In the genomic region with DNA sequence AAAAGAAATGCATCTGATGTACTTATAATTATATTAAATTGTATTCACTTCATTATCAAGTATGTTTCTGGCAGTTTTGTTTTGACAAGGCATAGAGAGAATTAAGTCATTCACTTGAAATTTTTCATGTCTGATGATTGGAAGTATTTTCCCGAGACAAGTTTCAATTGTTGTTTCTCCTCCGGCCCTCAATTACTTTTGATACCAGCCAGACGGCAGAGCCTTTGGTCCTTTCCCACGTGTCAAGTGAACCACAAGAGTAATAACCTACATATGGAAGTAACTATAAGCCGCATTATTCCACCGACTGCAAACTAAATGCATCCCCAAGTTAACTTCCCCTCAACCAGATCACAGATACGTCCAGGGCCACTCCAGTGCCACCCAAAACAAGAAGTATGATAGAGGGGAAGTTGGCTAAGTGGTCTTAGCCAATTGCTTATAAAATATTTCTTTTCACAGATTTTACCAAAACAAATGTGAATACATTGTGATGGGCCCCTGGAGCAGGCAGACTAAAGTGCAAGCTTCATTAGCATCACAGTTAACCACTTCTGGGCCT, we compare ENCODE assay signal across 16 cellular contexts. TPM values are rescaled to one million over a fixed set of nuclear protein-coding genes. Genes with fewer than 3 reads are reported as not detected.
"Had no signal": no experiment of that assay in that cellular context is flagged by ENCODE, and none has a peak within 500 bp of the region (broad histone marks: within the 10 kb centered on the region; RNA-seq: fewer than 3 reads in every experiment).

No MANE protein-coding gene starts in this region.

- H3K4me3 ChIP-seq: pancreas, skin epidermis had no signal

- ATAC-seq: activated CD8-positive, alpha-beta T cell treated with anti-CD3 and anti-CD28 coated beads for 36 hours; activated naive CD8-positive, alpha-beta T cell treated with anti-CD3 and anti-CD28 coated beads, Interleukin-2, amount 50 U/mL, for 24 hours; foreskin keratinocyte had no signal

- FAIRE-seq: astrocyte, colon, islet of Langerhans had no signal

- DNase-seq: activated CD4-positive, alpha-beta T cell treated with anti-CD3 and anti-CD28 coated beads for 1 hour; activated CD8-positive, alpha-beta memory T cell treated with anti-CD3 and anti-CD28 coated beads, Interleukin-2, amount 50 U/mL, for 4 hours; activated CD8-positive, alpha-beta T cell treated with anti-CD3 and anti-CD28 coated beads for 36 hours; activated naive CD4-positive, alpha-beta T cell treated with Interleukin-2 at 50 U/mL for 16 hours; activated naive CD8-positive, alpha-beta T cell treated with anti-CD3 and anti-CD28 coated beads, Interleukin-2, amount 50 U/mL, for 24 hours; effector CD4-positive, alpha-beta T cell; foreskin keratinocyte; head of caudate nucleus; pancreas; T-helper 2 cell; trophoblast cell had no signal

- H3K27ac ChIP-seq: foreskin keratinocyte, pancreas, skin epidermis had no signal

- H3K36me3 ChIP-seq: pancreas had no signal

- H3K9me3 ChIP-seq: pancreas had no signal

- H3K27me3 ChIP-seq: pancreas had no signal

RNA-seq across cellular contexts. Expression of a gene that starts 20.2 kb away (rescaled TPM):
- total RNA-seq: endothelial cell of umbilical vein had no signal
